Comparison of ENCODE assay signal across 1 cellular context in the genomic region with DNA sequence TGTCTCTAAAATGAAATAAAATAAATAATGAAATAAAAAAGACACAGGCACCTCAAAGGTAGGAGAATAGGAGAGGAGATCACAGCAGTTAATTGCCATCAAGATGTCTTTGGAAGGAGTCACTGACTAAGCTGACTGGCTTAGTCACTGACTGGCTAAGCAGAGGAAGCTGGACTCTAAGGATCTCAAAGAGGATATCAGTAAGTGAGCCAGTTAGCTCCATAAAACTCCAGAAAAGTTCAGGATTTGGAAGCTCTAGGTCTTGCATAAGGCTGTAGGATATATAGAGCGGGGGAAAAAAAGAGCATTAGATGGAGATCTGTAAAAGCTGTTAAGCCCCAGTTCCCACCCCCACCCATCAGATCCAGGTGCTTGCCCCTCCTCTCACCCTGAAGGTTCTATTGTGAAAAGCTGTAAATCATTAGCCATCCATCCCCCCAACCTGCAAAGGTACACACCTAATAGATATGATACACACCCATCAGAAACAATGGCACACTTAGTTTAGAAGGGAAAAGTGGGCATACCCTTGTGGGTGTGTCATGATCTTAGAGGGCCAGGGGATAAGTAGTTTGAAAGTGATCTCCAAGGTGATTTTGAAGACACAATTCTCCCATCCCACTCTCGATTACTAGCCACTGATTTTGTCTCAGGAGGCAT.
TF ChIP-seq lines count a peak whose summit lies in the region.

No MANE protein-coding gene starts in this region.

TF ChIP-seq in HEK293, 187 proteins besides CTCF, POLR2A, EP300 and RAD21 (continued from another document):
- TF ChIP-seq, protein P1, sequence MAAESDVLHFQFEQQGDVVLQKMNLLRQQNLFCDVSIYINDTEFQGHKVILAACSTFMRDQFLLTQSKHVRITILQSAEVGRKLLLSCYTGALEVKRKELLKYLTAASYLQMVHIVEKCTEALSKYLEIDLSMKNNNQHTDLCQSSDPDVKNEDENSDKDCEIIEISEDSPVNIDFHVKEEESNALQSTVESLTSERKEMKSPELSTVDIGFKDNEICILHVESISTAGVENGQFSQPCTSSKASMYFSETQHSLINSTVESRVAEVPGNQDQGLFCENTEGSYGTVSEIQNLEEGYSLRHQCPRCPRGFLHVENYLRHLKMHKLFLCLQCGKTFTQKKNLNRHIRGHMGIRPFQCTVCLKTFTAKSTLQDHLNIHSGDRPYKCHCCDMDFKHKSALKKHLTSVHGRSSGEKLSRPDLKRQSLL (tag by site-specific recombination; IDR thresholded peaks at IDR 0.05), result peak; percentile 78; the same call in 1 of the 2 replicates
- no peak for TF ChIP-seq ZNF239 (tag by site-specific recombination; IDR thresholded peaks at IDR 0.05)
- peak; percentile 76 for TF ChIP-seq KLF1 (tag by site-specific recombination; IDR thresholded peaks at IDR 0.05)
- TF ChIP-seq ZNF2 (tag by site-specific recombination; IDR thresholded peaks at IDR 0.05), result no peak
